17 cellular contexts compared by ENCODE assay signal in genomic region chr2:3547915-3548314, GRCh38. TPM values are rescaled to one million over a fixed set of nuclear protein-coding genes. Genes with fewer than 3 reads are reported as not detected.
DNase-seq lines count a peak whose midpoint lies in the region; ATAC-seq and TF ChIP-seq lines count a peak whose summit lies in the region.
"Had no signal": no experiment of that assay in that cellular context is flagged by ENCODE, and none has a peak within 500 bp of the region (broad histone marks: within the 10 kb centered on the region; RNA-seq: fewer than 3 reads in every experiment).

No MANE protein-coding gene starts in this region.

- H3K36me3 ChIP-seq in Caco-2 (ENCODE audit: control insufficient read depth, insufficient read depth, low read length): peaks cover 7% of the 10 kb centered on the region
- peaks cover 75% of the 10 kb centered on the region for H3K36me3 ChIP-seq in GM23248 (ENCODE audit: low read depth)

- no peak for ATAC-seq in CD4-positive, alpha-beta T cell (ENCODE audit: poor library complexity)

- H3K4me3 ChIP-seq in Caco-2 (ENCODE audit: low read depth, low read length) (no peak overlapping the region), GM23248 (no peak overlapping the region)

- no peak overlapping the region for H3K4me2 ChIP-seq in GM23248 (ENCODE audit: unreplicated experiment)

- H3K27ac Mint-ChIP-seq in Caco-2 (ENCODE audit: unreplicated experiment) (peak overlapping the region; percentile 18), mesothelial cell of epicardium (no peak overlapping the region)
- H3K27ac Mint-ChIP-seq in activated T-helper 1 cell treated with anti-CD3 and anti-CD28 coated beads, Interleukin-12 subunit alpha, Interleukin-12 subunit beta, Interleukin-2, Interleukin-4 antibody, amounts not matched to agents 30 ng/mL and 10 ng/mL and 1 ng/mL, durations not matched to agents 14 hours and 24 hours and 36 hours: peak overlapping the region; percentile 25
- H3K27ac Mint-ChIP-seq in CD4-positive, alpha-beta T cell: no peak overlapping the region

- no peaks in the 10 kb centered on the region for H3K9me3 ChIP-seq in Caco-2
- no peaks in the 10 kb centered on the region for H3K9me3 ChIP-seq in GM23248 (ENCODE audit: low read depth)
- H3K9me3 ChIP-seq in CD4-positive, alpha-beta T cell (ENCODE audit: control insufficient read depth, low read length): no peaks in the 10 kb centered on the region
- H3K9me3 ChIP-seq: BE2C had no signal

- peaks cover 71% of the 10 kb centered on the region for H3K79me2 ChIP-seq in GM23248 (ENCODE audit: insufficient read depth)

- TF ChIP-seq CTCF in Caco-2 (IDR thresholded peaks at IDR 0.05; ENCODE audit: insufficient read depth in 1 of 2, low read depth in 1 of 2, low read length in 1 of 2, severe bottlenecking in 1 of 2, unreplicated experiment in 1 of 2): no peak
- TF ChIP-seq CTCF in CD4-positive, alpha-beta T cell (IDR thresholded peaks at IDR 0.05): no peak
- TF ChIP-seq CTCF in mesothelial cell of epicardium (IDR thresholded peaks at IDR 0.05; ENCODE audit: unreplicated experiment): no peak

- no peak overlapping the region for H3K27ac ChIP-seq in GM23248
- H3K27ac ChIP-seq in CD4-positive, alpha-beta T cell (ENCODE audit: low read depth, low read length): no peak overlapping the region

- H4K20me1 ChIP-seq in GM23248 (ENCODE audit: insufficient read depth): no peaks in the 10 kb centered on the region

- H3K9ac ChIP-seq in GM23248: no peak overlapping the region

- POLR2A ChIA-PET in Caco-2 (lab: Charles Lee): no interaction called here
- POLR2A ChIA-PET in CD4-positive, alpha-beta T cell (lab: Charles Lee): no interaction called here

- 0 out of 2 replicates have a peak, but pooled peaks cover 7% of the 10 kb centered on the region for H3F3A ChIP-seq in GM23248 (ENCODE audit: insufficient read depth)

- DNase-seq in Caco-2 (no peak), GM23248 (peak; percentile 8), mesothelial cell of epicardium (ENCODE audit: low spot score in 2 of 2, unreplicated experiment in 2 of 2) (no peak)
- no peak for DNase-seq in activated T-helper 1 cell treated with anti-CD3 and anti-CD28 coated beads, Interleukin-12 subunit alpha, Interleukin-12 subunit beta, Interleukin-2, Interleukin-4 antibody, amounts not matched to agents 30 ng/mL and 10 ng/mL and 1 ng/mL, durations not matched to agents 14 hours and 24 hours and 36 hours (ENCODE audit: low spot score)
- DNase-seq in CD4-positive, alpha-beta T cell: no peak
- DNase-seq in activated CD4-positive, CD25-positive, alpha-beta regulatory T cell treated with anti-CD3 and anti-CD28 coated beads, Interleukin-2, amount 50 U/mL, for 72 hours: no peak
- DNase-seq: BE2C; CD8-positive, alpha-beta memory T cell; DMS 273 treated with DMSO at 0.1 percent for 48 hours; Karpas-422; NCI-H1417; NCI-H2029; NCI-H2171 treated with DMSO at 0.1 percent for 48 hours; NCI-H82; SIG-M5 had no signal

- H3K4me1 Mint-ChIP-seq in Caco-2 (ENCODE audit: low read depth, unreplicated experiment) (no peaks in the 10 kb centered on the region), mesothelial cell of epicardium (no peaks in the 10 kb centered on the region)
- no peaks in the 10 kb centered on the region for H3K4me1 Mint-ChIP-seq in activated T-helper 1 cell treated with anti-CD3 and anti-CD28 coated beads, Interleukin-12 subunit alpha, Interleukin-12 subunit beta, Interleukin-2, Interleukin-4 antibody, amounts not matched to agents 30 ng/mL and 10 ng/mL and 1 ng/mL, durations not matched to agents 14 hours and 24 hours and 36 hours (ENCODE audit: low read depth)
- H3K4me1 Mint-ChIP-seq in CD4-positive, alpha-beta T cell (ENCODE audit: low read depth): peaks cover 4% of the 10 kb centered on the region

- 72 to 82% methylated on average over 2 of the region's 2 CpGs for whole genome bisulfite sequencing in GM23248 (ENCODE audit: low coverage in 1 of 2, low lambda C conversion rate in 2 of 2, missing lambda C conversion rate in 2 of 2), 2 experiments

- intact Hi-C loops in Caco-2 (cut with micrococcal nuclease; ENCODE audit: unreplicated experiment): no loop called here
- intact Hi-C loops in activated T-helper 1 cell treated with anti-CD3 and anti-CD28 coated beads, Interleukin-12 subunit alpha, Interleukin-12 subunit beta, Interleukin-2, Interleukin-4 antibody, amounts not matched to agents 30 ng/mL and 10 ng/mL and 1 ng/mL, durations not matched to agents 14 hours and 24 hours and 36 hours (cut with micrococcal nuclease): no loop called here
- intact Hi-C loops in CD4-positive, alpha-beta T cell (cut with DNase I, micrococcal nuclease): no loop called here

- no peak overlapping the region for H3K4me3 Mint-ChIP-seq in Caco-2 (ENCODE audit: unreplicated experiment)
- H3K4me3 Mint-ChIP-seq in activated T-helper 1 cell treated with anti-CD3 and anti-CD28 coated beads, Interleukin-12 subunit alpha, Interleukin-12 subunit beta, Interleukin-2, Interleukin-4 antibody, amounts not matched to agents 30 ng/mL and 10 ng/mL and 1 ng/mL, durations not matched to agents 14 hours and 24 hours and 36 hours: no peak overlapping the region
- H3K4me3 Mint-ChIP-seq in CD4-positive, alpha-beta T cell: no peak overlapping the region
- H3K4me3 Mint-ChIP-seq in mesothelial cell of epicardium: no peak overlapping the region
- H3K4me3 Mint-ChIP-seq: CD8-positive, alpha-beta memory T cell had no signal

- in situ Hi-C loops in GM23248 (cut with MboI): no loop called here

- H3K4me1 ChIP-seq in Caco-2 (no peaks in the 10 kb centered on the region), GM23248 (ENCODE audit: insufficient read depth) (no peaks in the 10 kb centered on the region)
- H3K4me1 ChIP-seq: BE2C had no signal

- no peak overlapping the region for H2AFZ ChIP-seq in GM23248

- no TSS peak for BruUV-seq in Caco-2 (replicated peaks; lab: Mats Ljungman, UMichigan)

- H3K9me2 ChIP-seq in GM23248 (ENCODE audit: insufficient read depth): no peaks in the 10 kb centered on the region

- CTCF ChIA-PET in Caco-2 (lab: Charles Lee): no interaction called here
- CTCF ChIA-PET in CD4-positive, alpha-beta T cell (lab: Charles Lee): no interaction called here

- H3K36me3 Mint-ChIP-seq in Caco-2 (ENCODE audit: insufficient read depth, unreplicated experiment) (peaks cover 99% of the 10 kb centered on the region), mesothelial cell of epicardium (peaks cover 56% of the 10 kb centered on the region)
- H3K36me3 Mint-ChIP-seq in activated T-helper 1 cell treated with anti-CD3 and anti-CD28 coated beads, Interleukin-12 subunit alpha, Interleukin-12 subunit beta, Interleukin-2, Interleukin-4 antibody, amounts not matched to agents 30 ng/mL and 10 ng/mL and 1 ng/mL, durations not matched to agents 14 hours and 24 hours and 36 hours (ENCODE audit: low read depth): peaks cover 59% of the 10 kb centered on the region
- peaks cover 95% of the 10 kb centered on the region for H3K36me3 Mint-ChIP-seq in CD4-positive, alpha-beta T cell (ENCODE audit: low read depth)

- H3K27me3 ChIP-seq in Caco-2 (replicated peaks; ENCODE audit: control insufficient read depth, insufficient read depth, low read length): no peaks in the 10 kb centered on the region
- no peaks in the 10 kb centered on the region for H3K27me3 ChIP-seq in GM23248 (replicated peaks; ENCODE audit: insufficient read depth)
- H3K27me3 ChIP-seq in CD4-positive, alpha-beta T cell (ENCODE audit: control insufficient read depth, insufficient read depth, low read length): no peaks in the 10 kb centered on the region
- H3K27me3 ChIP-seq: BE2C had no signal

- H3K9me3 Mint-ChIP-seq in Caco-2 (ENCODE audit: unreplicated experiment) (no peaks in the 10 kb centered on the region), mesothelial cell of epicardium (no peaks in the 10 kb centered on the region)
- no peaks in the 10 kb centered on the region for H3K9me3 Mint-ChIP-seq in activated T-helper 1 cell treated with anti-CD3 and anti-CD28 coated beads, Interleukin-12 subunit alpha, Interleukin-12 subunit beta, Interleukin-2, Interleukin-4 antibody, amounts not matched to agents 30 ng/mL and 10 ng/mL and 1 ng/mL, durations not matched to agents 14 hours and 24 hours and 36 hours
- no peaks in the 10 kb centered on the region for H3K9me3 Mint-ChIP-seq in CD4-positive, alpha-beta T cell
- H3K9me3 Mint-ChIP-seq: CD8-positive, alpha-beta memory T cell had no signal

- H3K27me3 Mint-ChIP-seq in Caco-2 (ENCODE audit: insufficient read depth, unreplicated experiment) (no peaks in the 10 kb centered on the region), mesothelial cell of epicardium (ENCODE audit: low read depth) (no peaks in the 10 kb centered on the region)
- no peaks in the 10 kb centered on the region for H3K27me3 Mint-ChIP-seq in activated T-helper 1 cell treated with anti-CD3 and anti-CD28 coated beads, Interleukin-12 subunit alpha, Interleukin-12 subunit beta, Interleukin-2, Interleukin-4 antibody, amounts not matched to agents 30 ng/mL and 10 ng/mL and 1 ng/mL, durations not matched to agents 14 hours and 24 hours and 36 hours (ENCODE audit: insufficient read depth)
- no peaks in the 10 kb centered on the region for H3K27me3 Mint-ChIP-seq in CD4-positive, alpha-beta T cell
- H3K27me3 Mint-ChIP-seq: CD8-positive, alpha-beta memory T cell had no signal

RNA-seq across cellular contexts. Expression of gene RNASEH1, which starts 10.2 kb away (rescaled TPM):
- total RNA-seq in Caco-2 (2022) (41.5 and 47.1 TPM in 2 replicates), mesothelial cell of epicardium (21.1 to 24.3 TPM (median 22.5 TPM) in 3 replicates)
- total RNA-seq in GM23248 (2014; rRNA removed; shearing (Covaris generic)): 34.0 and 37.4 TPM in 2 replicates
- polyA plus RNA-seq in GM23248 (2016; fragmentation: Nextera tagmentation; extraction: Ambion mirVana): 52.4 and 55.2 TPM in 2 replicates
- 30.5 and 31.6 TPM in 2 replicates for total RNA-seq in activated T-helper 1 cell treated with anti-CD3 and anti-CD28 coated beads, Interleukin-12 subunit alpha, Interleukin-12 subunit beta, Interleukin-2, Interleukin-4 antibody, amounts not matched to agents 30 ng/mL and 10 ng/mL and 1 ng/mL, durations not matched to agents 14 hours and 24 hours and 36 hours
- total RNA-seq in CD4-positive, alpha-beta T cell: 10 to 100 TPM; 31.5 to 31.9 TPM

RNA-seq across cellular contexts. Expression of gene RPS7, which starts 27.1 kb away (rescaled TPM):
- 2,077 and 2,101 TPM in 2 replicates for total RNA-seq in Caco-2 (2022)
- total RNA-seq in GM23248 (2014; rRNA removed; shearing (Covaris generic)): 1,557 and 2,019 TPM in 2 replicates
- polyA plus RNA-seq in GM23248 (2016; fragmentation: Nextera tagmentation; extraction: Ambion mirVana): 602 and 629 TPM in 2 replicates
- total RNA-seq in activated T-helper 1 cell treated with anti-CD3 and anti-CD28 coated beads, Interleukin-12 subunit alpha, Interleukin-12 subunit beta, Interleukin-2, Interleukin-4 antibody, amounts not matched to agents 30 ng/mL and 10 ng/mL and 1 ng/mL, durations not matched to agents 14 hours and 24 hours and 36 hours: 1,614 and 1,649 TPM in 2 replicates
- total RNA-seq in CD4-positive, alpha-beta T cell: 1,000 to 10,000 TPM; 2,016 to 2,098 TPM
- total RNA-seq in mesothelial cell of epicardium: 1,528 to 1,604 TPM (median 1,590 TPM) in 3 replicates

RNA-seq across cellular contexts. Expression of gene ADI1, which starts 28.6 kb away (rescaled TPM):
- total RNA-seq in Caco-2 (2022): 63.7 and 69.2 TPM in 2 replicates
- total RNA-seq in GM23248 (2014; rRNA removed; shearing (Covaris generic)): 68.4 and 77.7 TPM in 2 replicates
- polyA plus RNA-seq in GM23248 (2016; fragmentation: Nextera tagmentation; extraction: Ambion mirVana): 140 and 149 TPM in 2 replicates
- total RNA-seq in activated T-helper 1 cell treated with anti-CD3 and anti-CD28 coated beads, Interleukin-12 subunit alpha, Interleukin-12 subunit beta, Interleukin-2, Interleukin-4 antibody, amounts not matched to agents 30 ng/mL and 10 ng/mL and 1 ng/mL, durations not matched to agents 14 hours and 24 hours and 36 hours: 35.5 and 36.0 TPM in 2 replicates
- 10 to 100 TPM; 28.4 to 30.2 TPM for total RNA-seq in CD4-positive, alpha-beta T cell
- 16.6 to 18.7 TPM (median 17.6 TPM) in 3 replicates for total RNA-seq in mesothelial cell of epicardium

RNA-seq across cellular contexts. Expression of gene COLEC11, which starts 47.0 kb away (rescaled TPM):
- total RNA-seq in Caco-2 (2022) (not detected in 2 replicates), mesothelial cell of epicardium (9.8 to 10.8 TPM (median 10.1 TPM) in 3 replicates)
- total RNA-seq in GM23248 (2014; rRNA removed; shearing (Covaris generic)): not detected in 2 replicates
- polyA plus RNA-seq in GM23248 (2016; fragmentation: Nextera tagmentation; extraction: Ambion mirVana): not detected in 2 replicates
- not detected in 2 replicates for total RNA-seq in activated T-helper 1 cell treated with anti-CD3 and anti-CD28 coated beads, Interleukin-12 subunit alpha, Interleukin-12 subunit beta, Interleukin-2, Interleukin-4 antibody, amounts not matched to agents 30 ng/mL and 10 ng/mL and 1 ng/mL, durations not matched to agents 14 hours and 24 hours and 36 hours
- total RNA-seq in CD4-positive, alpha-beta T cell: under 1 TPM in 1 of 2 experiments, not detected in 1; 0.47 TPM
- total RNA-seq: Daoy, H4 had no signal
- polyA plus RNA-seq: CD8-positive, alpha-beta memory T cell had no signal

Comparison
In these comparisons a context has a peak if more than half of its experiments do, and no peak if none do; other contexts are left out.
1. H3K27ac Mint-ChIP-seq: peak in Caco-2 (single experiment) and activated T-helper 1 cell treated with anti-CD3 and anti-CD28 coated beads, Interleukin-12 subunit alpha, Interleukin-12 subunit beta, Interleukin-2, Interleukin-4 antibody, amounts not matched to agents 30 ng/mL and 10 ng/mL and 1 ng/mL, durations not matched to agents 14 hours and 24 hours and 36 hours (single experiment); none in CD4-positive, alpha-beta T cell (single experiment) and mesothelial cell of epicardium (single experiment).